In genomic region chr19:8571006-8571411, GRCh38 we compare ENCODE assay signal across 9 cellular contexts. TPM values are rescaled to one million over a fixed set of nuclear protein-coding genes. Genes with fewer than 3 reads are reported as not detected.
DNase-seq lines count a peak whose midpoint lies in the region; ATAC-seq, FAIRE-seq and TF ChIP-seq lines count a peak whose summit lies in the region.
"Had no signal": no experiment of that assay in that cellular context is flagged by ENCODE, and none has a peak within 500 bp of the region (broad histone marks: within the 10 kb centered on the region; RNA-seq: fewer than 3 reads in every experiment).

No MANE protein-coding gene starts in this region.

- peaks cover 12% of the 10 kb centered on the region for H3K36me3 Mint-ChIP-seq in natural killer cell treated with Interleukin-12 subunit alpha and Interleukin-12 subunit beta and Interleukin-15 and Interleukin-18, amount 100 ng/mL, for 72 hours
- peaks cover 10% of the 10 kb centered on the region for H3K36me3 Mint-ChIP-seq in nephron progenitor cell (ENCODE audit: low read depth)

- TF ChIP-seq POLR2A in GM12891 (IDR thresholded peaks at IDR 0.05; ENCODE audit: low read depth, low read length) = no peak

- H3K4me1 Mint-ChIP-seq in natural killer cell treated with Interleukin-12 subunit alpha and Interleukin-12 subunit beta and Interleukin-15 and Interleukin-18, amount 100 ng/mL, for 72 hours (ENCODE audit: low read depth in 2 of 2) = peaks cover 72 to 79% of the 10 kb centered on the region in 2 donors
- H3K4me1 Mint-ChIP-seq in nephron progenitor cell = peaks cover 7% of the 10 kb centered on the region

- DNase-seq in GM12891 (ENCODE audit: insufficient read length, low spot score) (no peak), SW 1271 (lab: John Stamatoyannopoulos, UW) (peak; percentile 31 to 61), astrocyte of the spinal cord (ENCODE audit: low read depth, low spot score) (peak; percentile 48), cortex of kidney (lab: John Stamatoyannopoulos, UW) (no peak), NCI-H1048 (lab: John Stamatoyannopoulos, UW) (no peak), nephron progenitor cell (no peak)
- peak; percentile 71 for DNase-seq in natural killer cell treated with Interleukin-12 subunit alpha and Interleukin-12 subunit beta and Interleukin-15 and Interleukin-18, amount 100 ng/mL, for 72 hours (ENCODE audit: low spot score)

- H3K27ac Mint-ChIP-seq in natural killer cell treated with Interleukin-12 subunit alpha and Interleukin-12 subunit beta and Interleukin-15 and Interleukin-18, amount 100 ng/mL, for 72 hours = peak overlapping the region; percentile 73 to 89
- H3K27ac Mint-ChIP-seq in nephron progenitor cell = no peak overlapping the region

- H3K4me3 Mint-ChIP-seq in natural killer cell treated with Interleukin-12 subunit alpha and Interleukin-12 subunit beta and Interleukin-15 and Interleukin-18, amount 100 ng/mL, for 72 hours = peak overlapping the region; percentile 69
- no peak overlapping the region for H3K4me3 Mint-ChIP-seq in nephron progenitor cell

- in situ Hi-C loops in astrocyte of the spinal cord (cut with HindIII; ENCODE audit: low sequenced_read_pairs) = no loop called here

- TF ChIP-seq CTCF in astrocyte of the spinal cord (IDR thresholded peaks at IDR 0.05; ENCODE audit: low read depth, low read length) = no peak
- TF ChIP-seq CTCF in nephron progenitor cell (IDR thresholded peaks at IDR 0.05) = no peak

- no peak overlapping the region for H3K4me3 ChIP-seq in astrocyte of the spinal cord (ENCODE audit: low read depth, low read length)

- FAIRE-seq in GM12891 (lab: Jason Lieb, UNC) = peak; percentile 78

- no peaks in the 10 kb centered on the region for H3K27me3 Mint-ChIP-seq in natural killer cell treated with Interleukin-12 subunit alpha and Interleukin-12 subunit beta and Interleukin-15 and Interleukin-18, amount 100 ng/mL, for 72 hours
- no peaks in the 10 kb centered on the region for H3K27me3 Mint-ChIP-seq in nephron progenitor cell (ENCODE audit: low read depth, poor library complexity)

- H3K9me3 Mint-ChIP-seq in natural killer cell treated with Interleukin-12 subunit alpha and Interleukin-12 subunit beta and Interleukin-15 and Interleukin-18, amount 100 ng/mL, for 72 hours = peaks cover 3% of the 10 kb centered on the region
- peaks cover 6% of the 10 kb centered on the region for H3K9me3 Mint-ChIP-seq in nephron progenitor cell

- ATAC-seq in natural killer cell treated with Interleukin-12 subunit alpha and Interleukin-12 subunit beta and Interleukin-15 and Interleukin-18, amount 100 ng/mL, for 72 hours = peak; percentile 44 to 58
- ATAC-seq in HG03565 (IDR thresholded peaks at IDR 0.05; ENCODE audit: unreplicated experiment) = no peak

TF ChIP-seq in GM12891, 5 proteins besides CTCF, POLR2A, EP300 and RAD21:
- TF ChIP-seq PAX5 (IDR thresholded peaks at IDR 0.05; ENCODE audit: insufficient read depth, low read length, severe bottlenecking) (no peak), TAF1 (IDR thresholded peaks at IDR 0.05; ENCODE audit: low read depth, low read length) (no peak), POU2F2 (IDR thresholded peaks at IDR 0.05; ENCODE audit: low read depth, low read length) (no peak), SPI1 (IDR thresholded peaks at IDR 0.05; ENCODE audit: low read depth, low read length) (peak; percentile 54), POLR2AphosphoS5 (IDR thresholded peaks at IDR 0.05; ENCODE audit: low read depth, low read length) (no peak)

RNA-seq across cellular contexts. Expression of gene MYO1F, which starts 6.2 kb away (rescaled TPM):
- polyA plus RNA-seq in GM12891 (2012; ENCODE audit: low read depth, missing spikeins) = 7.4 TPM
- total RNA-seq in natural killer cell treated with Interleukin-12 subunit alpha and Interleukin-12 subunit beta and Interleukin-15 and Interleukin-18, amount 100 ng/mL, for 72 hours = 100 to 1,000 TPM; 216 to 232 TPM

RNA-seq across cellular contexts. Expression of gene ADAMTS10, which starts 39.5 kb away (rescaled TPM):
- polyA plus RNA-seq in GM12891 (2012; ENCODE audit: low read depth, missing spikeins) = 0.26 TPM
- 10 to 100 TPM in 1 of 2 donors, 1 to 10 TPM in 1; 8.2 to 11.3 TPM for total RNA-seq in natural killer cell treated with Interleukin-12 subunit alpha and Interleukin-12 subunit beta and Interleukin-15 and Interleukin-18, amount 100 ng/mL, for 72 hours

RNA-seq across cellular contexts. Expression of gene ZNF414, which starts 57.0 kb away (rescaled TPM):
- 15.6 TPM for polyA plus RNA-seq in GM12891 (2012; ENCODE audit: low read depth, missing spikeins)
- total RNA-seq in natural killer cell treated with Interleukin-12 subunit alpha and Interleukin-12 subunit beta and Interleukin-15 and Interleukin-18, amount 100 ng/mL, for 72 hours = 10 to 100 TPM; 15.5 to 16.8 TPM

RNA-seq across cellular contexts. Expression of gene NFILZ, which starts 59.4 kb away (rescaled TPM):
- not detected for polyA plus RNA-seq in GM12891 (2012; ENCODE audit: low read depth, missing spikeins)
- total RNA-seq in natural killer cell treated with Interleukin-12 subunit alpha and Interleukin-12 subunit beta and Interleukin-15 and Interleukin-18, amount 100 ng/mL, for 72 hours = not detected
- total RNA-seq: dermis microvascular lymphatic vessel endothelial cell had no signal

Comparison
In these comparisons a context has a peak if more than half of its experiments do, and no peak if none do; other contexts are left out.
1. DNase-seq: peak in SW 1271 (2 of 2), astrocyte of the spinal cord (single experiment) and natural killer cell treated with Interleukin-12 subunit alpha and Interleukin-12 subunit beta and Interleukin-15 and Interleukin-18, amount 100 ng/mL, for 72 hours (single experiment); none in GM12891 (single experiment), cortex of kidney (single experiment), NCI-H1048 (single experiment) and nephron progenitor cell (single experiment).